In the genomic region with DNA sequence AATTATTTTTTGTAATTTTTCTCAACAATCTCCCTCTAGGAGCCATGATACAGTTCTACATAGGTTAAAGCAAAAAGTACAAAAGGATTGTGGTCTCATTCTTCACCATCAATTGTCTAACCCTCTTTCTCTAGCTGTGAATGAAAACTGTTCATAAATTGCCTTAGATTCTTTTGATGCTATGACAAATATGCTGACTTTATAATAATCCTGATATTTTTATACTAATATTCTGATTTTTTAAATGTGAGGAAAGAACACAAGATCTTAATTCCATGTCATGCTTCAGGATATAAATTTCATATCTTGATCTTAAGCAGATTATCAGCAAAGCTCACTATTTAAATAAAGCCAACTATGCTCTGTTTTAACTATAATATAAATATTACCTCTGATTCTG, we compare ENCODE assay signal across 28 cellular contexts.
"Had no signal": no experiment of that assay in that cellular context is flagged by ENCODE, and none has a peak within 500 bp of the region (broad histone marks: within the 10 kb centered on the region; RNA-seq: fewer than 3 reads in every experiment).

No MANE protein-coding gene starts in this region.

- DNase-seq: activated B cell treated with CpG ODN at 0.5 μM for 24 hours; activated CD4-positive, alpha-beta memory T cell treated with anti-CD3 and anti-CD28 coated beads for 36 hours; activated CD4-positive, alpha-beta T cell treated with anti-CD3 and anti-CD28 coated beads for 4 hours; activated CD4-positive, alpha-beta T cell treated with anti-CD3 and anti-CD28 coated beads, Interleukin-2, amount 10 ng/mL, durations not matched to agents 24 days and 14 days; activated CD4-positive, alpha-beta T cell treated with anti-CD3 and anti-CD28 coated beads, Interleukin-2, amount 50 U/mL, for 1 hour; activated CD4-positive, alpha-beta T cell treated with anti-CD3 and anti-CD28 coated beads, Interleukin-2, amount 50 U/mL, for 4 hours; activated CD4-positive, CD25-positive, alpha-beta regulatory T cell treated with anti-CD3 and anti-CD28 coated beads, Interleukin-2, amount 50 U/mL, for 72 hours; activated CD8-positive, alpha-beta memory T cell treated with anti-CD3 and anti-CD28 coated beads, Interleukin-2, amount 50 U/mL, for 4 hours; activated CD8-positive, alpha-beta T cell treated with anti-CD3 and anti-CD28 coated beads for 36 hours; activated effector memory CD4-positive, alpha-beta T cell treated with Interleukin-2 at 50 U/mL for 16 hours; activated gamma-delta T cell; activated naive CD4-positive, alpha-beta T cell treated with anti-CD3 and anti-CD28 coated beads, Interleukin-2, amount 10 ng/mL, durations not matched to agents 7 days and 5 days; activated naive CD4-positive, alpha-beta T cell treated with Interleukin-2 at 50 U/mL for 16 hours; activated naive CD8-positive, alpha-beta T cell treated with anti-CD3 and anti-CD28 coated beads, Interleukin-2, amount 10 ng/mL, durations not matched to agents 7 days and 5 days; activated naive CD8-positive, alpha-beta T cell treated with anti-CD3 and anti-CD28 coated beads, Interleukin-2, amount 50 U/mL, for 24 hours; activated T-cell treated with anti-CD3 and anti-CD28 coated beads, Interleukin-2, amount 50 U/mL, for 24 hours; activated T-cell treated with anti-CD3 and anti-CD28 coated beads, Interleukin-2, amount 50 U/mL, for 48 hours; amygdala; anterior cingulate cortex; caudate nucleus; cerebellar nuclear complex; T-helper 2 cell; T-helper 9 cell had no signal

- H3K4me3 ChIP-seq: ascending aorta, cardiac muscle cell had no signal

- ATAC-seq: activated CD8-positive, alpha-beta T cell treated with anti-CD3 and anti-CD28 coated beads for 36 hours; activated naive CD8-positive, alpha-beta T cell treated with anti-CD3 and anti-CD28 coated beads, Interleukin-2, amount 50 U/mL, for 24 hours had no signal

- H3K9me3 ChIP-seq: ascending aorta had no signal

- FAIRE-seq: bronchial epithelial cell, TTC549 had no signal

- H3K27ac ChIP-seq: ascending aorta, cardiac muscle cell, VCaP had no signal

- H3K27me3 ChIP-seq: ascending aorta, cardiac muscle cell had no signal

- H3K4me1 ChIP-seq: ascending aorta had no signal

- H3K36me3 ChIP-seq: ascending aorta had no signal
